2 cellular contexts compared by ENCODE assay signal in the genomic region with DNA sequence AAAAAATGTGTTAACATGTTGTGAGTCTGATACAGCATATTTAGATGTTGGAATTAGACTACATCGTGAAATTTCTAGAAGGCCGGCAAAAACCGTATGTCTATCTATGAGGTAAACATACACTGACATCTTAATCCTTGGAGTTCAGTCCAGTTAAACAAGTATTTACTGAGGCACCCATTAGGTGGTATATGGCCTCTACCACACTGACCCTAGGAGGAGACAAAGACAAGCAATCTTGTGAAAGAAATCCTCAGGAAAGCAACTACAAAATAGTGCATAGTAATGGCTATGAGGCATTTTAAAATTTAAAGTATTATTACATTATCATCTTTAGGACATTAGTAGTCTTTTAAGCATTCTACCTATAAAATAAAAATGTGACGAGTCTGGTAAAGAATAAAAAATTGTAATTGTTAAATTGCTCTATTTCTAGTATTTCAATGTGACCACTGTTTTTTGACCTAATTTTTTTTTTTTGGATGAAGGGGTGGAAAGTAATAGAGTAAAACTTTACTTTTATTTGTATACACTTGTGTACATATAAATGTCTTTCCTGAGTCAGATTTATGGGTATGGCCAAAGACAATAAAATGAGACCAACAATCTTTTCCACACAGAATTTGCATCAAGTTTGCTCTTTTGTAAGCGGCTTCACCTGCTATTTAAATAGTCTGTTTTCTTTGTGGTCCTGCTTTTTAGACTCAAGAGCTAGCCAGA.
TF ChIP-seq lines count a peak whose summit lies in the region.

No MANE protein-coding gene starts in this region.

TF ChIP-seq in IMR-90, 13 proteins besides CTCF, POLR2A, EP300 and RAD21:
- TF ChIP-seq RFX5 (IDR thresholded peaks at IDR 0.05; ENCODE audit: low read depth, low read length), result no peak

TF ChIP-seq in GM12891, 5 proteins besides CTCF, POLR2A, EP300 and RAD21:
- TF ChIP-seq POU2F2 (IDR thresholded peaks at IDR 0.05; ENCODE audit: low read depth, low read length), result no peak
- no peak for TF ChIP-seq PAX5 (IDR thresholded peaks at IDR 0.05; ENCODE audit: insufficient read depth, low read length, severe bottlenecking)
- TF ChIP-seq SPI1 (IDR thresholded peaks at IDR 0.05; ENCODE audit: low read depth, low read length), result no peak
- no peak for TF ChIP-seq TAF1 (IDR thresholded peaks at IDR 0.05; ENCODE audit: low read depth, low read length)
- TF ChIP-seq POLR2AphosphoS5 (IDR thresholded peaks at IDR 0.05; ENCODE audit: low read depth, low read length), result no peak
